In genomic region chr9:70549926-70550325, GRCh38 we compare ENCODE assay signal across 27 cellular contexts.
"Had no signal": no experiment of that assay in that cellular context is flagged by ENCODE, and none has a peak within 500 bp of the region (broad histone marks: within the 10 kb centered on the region; RNA-seq: fewer than 3 reads in every experiment).

No MANE protein-coding gene starts in this region.

- H2AFZ ChIP-seq: neural progenitor cell, parathyroid adenoma had no signal

- H3K27me3 Mint-ChIP-seq: naive thymus-derived CD8-positive, alpha-beta T cell; progenitor cell of endocrine pancreas; stimulated activated naive CD8-positive, alpha-beta T cell treated with anti-CD3 and anti-CD28 coated beads, Interleukin-15, Interleukin-2, amounts not matched to agents 100 ng/mL and 50 ng/mL, for 24 hours had no signal

- DNase-seq: naive thymus-derived CD8-positive, alpha-beta T cell; occipital lobe; ovary; posterior cingulate gyrus; psoas muscle; right cardiac atrium; right lobe of liver; sigmoid colon; small intestine; stimulated activated CD4-positive, alpha-beta T cell treated with anti-CD3 and anti-CD28 coated beads, Interleukin-15, amount 100 ng/mL, for 24 hours; stimulated activated CD4-positive, alpha-beta T cell treated with anti-CD3 and anti-CD28 coated beads, Interleukin-2, amount 100 ng/mL, for 24 hours; stimulated activated CD4-positive, alpha-beta T cell treated with anti-CD3 and anti-CD28 coated beads, Interleukin-2, amount 100 ng/mL, for 48 hours; stimulated activated CD4-positive, alpha-beta T cell treated with anti-CD3 and anti-CD28 coated beads, Interleukin-4, amount 100 ng/mL, for 24 hours; stimulated activated naive B cell treated with anti-CD40 and anti-IgM and Interleukin-4, amounts not matched to agents 10 μg/mL and 1 μg/mL and 100 μg/mL, for 72 hours; stimulated activated naive CD4-positive, alpha-beta T cell treated with Interleukin-2 at 50 U/mL for 16 hours; stomach; thyroid gland; upper lobe of right lung; uterus had no signal

- H3K27me3 ChIP-seq: neural progenitor cell, ovary, right lobe of liver, sigmoid colon, stomach, thyroid gland, tibial nerve, upper lobe of right lung, uterus had no signal

- H3K4me2 ChIP-seq: neural progenitor cell had no signal

- H3K27ac Mint-ChIP-seq: nephron; progenitor cell of endocrine pancreas; stimulated activated effector memory CD8-positive, alpha-beta T cell treated with anti-CD3 and anti-CD28 coated beads, Interleukin-12 subunit alpha, Interleukin-12 subunit beta, amount 100 ng/mL, for 72 hours; stimulated activated naive B cell treated with anti-CD40 and anti-IgM and Interleukin-4, amounts not matched to agents 10 μg/mL and 1 μg/mL and 100 μg/mL, for 72 hours; stimulated activated naive CD8-positive, alpha-beta T cell treated with anti-CD3 and anti-CD28 coated beads, Interleukin-15, Interleukin-2, amounts not matched to agents 100 ng/mL and 50 ng/mL, for 24 hours had no signal

- H3K79me2 ChIP-seq: parathyroid adenoma had no signal

- H3K4me3 ChIP-seq: neural progenitor cell, ovary, psoas muscle, right lobe of liver, sigmoid colon, stomach, thoracic aorta, thyroid gland, tibial nerve, upper lobe of right lung, uterus had no signal

- ATAC-seq: naive thymus-derived CD8-positive, alpha-beta T cell; psoas muscle; right cardiac atrium; right lobe of liver; stimulated activated effector memory CD8-positive, alpha-beta T cell treated with anti-CD3 and anti-CD28 coated beads, Interleukin-12 subunit alpha, Interleukin-12 subunit beta, amount 100 ng/mL, for 72 hours; stimulated activated naive B cell treated with anti-CD40 and anti-IgM and Interleukin-4, amounts not matched to agents 10 μg/mL and 1 μg/mL and 100 μg/mL, for 72 hours; upper lobe of right lung had no signal

- H3K9me3 Mint-ChIP-seq: naive thymus-derived CD8-positive, alpha-beta T cell; nephron; neural progenitor cell; stimulated activated effector memory CD8-positive, alpha-beta T cell treated with anti-CD3 and anti-CD28 coated beads, Interleukin-12 subunit alpha, Interleukin-12 subunit beta, amount 100 ng/mL, for 72 hours; stimulated activated naive B cell treated with anti-CD40 and anti-IgM and Interleukin-4, amounts not matched to agents 10 μg/mL and 1 μg/mL and 100 μg/mL, for 72 hours; stimulated activated naive CD8-positive, alpha-beta T cell treated with anti-CD3 and anti-CD28 coated beads, Interleukin-15, Interleukin-2, amounts not matched to agents 100 ng/mL and 50 ng/mL, for 24 hours had no signal

- H3K27ac ChIP-seq: neural progenitor cell, ovary, parathyroid adenoma, psoas muscle, right lobe of liver, sigmoid colon, stomach, thoracic aorta, upper lobe of right lung, uterus had no signal

- H3K36me3 ChIP-seq: neural progenitor cell, ovary, right lobe of liver, sigmoid colon, stomach, thoracic aorta, thyroid gland, tibial nerve, upper lobe of right lung, uterus had no signal

- H3K9me3 ChIP-seq: ovary, psoas muscle, right lobe of liver, stomach, thoracic aorta, thyroid gland, tibial nerve, upper lobe of right lung, uterus had no signal

- H3K4me3 Mint-ChIP-seq: naive thymus-derived CD8-positive, alpha-beta T cell; nephron; neural progenitor cell; stimulated activated effector memory CD8-positive, alpha-beta T cell treated with anti-CD3 and anti-CD28 coated beads, Interleukin-12 subunit alpha, Interleukin-12 subunit beta, amount 100 ng/mL, for 72 hours; stimulated activated naive B cell treated with anti-CD40 and anti-IgM and Interleukin-4, amounts not matched to agents 10 μg/mL and 1 μg/mL and 100 μg/mL, for 72 hours; stimulated activated naive CD8-positive, alpha-beta T cell treated with anti-CD3 and anti-CD28 coated beads, Interleukin-15, Interleukin-2, amounts not matched to agents 100 ng/mL and 50 ng/mL, for 24 hours had no signal

- H3K9ac ChIP-seq: neural progenitor cell, parathyroid adenoma had no signal

- H3K4me1 ChIP-seq: parathyroid adenoma, psoas muscle, right lobe of liver, uterus had no signal

- H3K36me3 Mint-ChIP-seq: naive thymus-derived CD8-positive, alpha-beta T cell; stimulated activated effector memory CD8-positive, alpha-beta T cell treated with anti-CD3 and anti-CD28 coated beads, Interleukin-12 subunit alpha, Interleukin-12 subunit beta, amount 100 ng/mL, for 72 hours; stimulated activated naive B cell treated with anti-CD40 and anti-IgM and Interleukin-4, amounts not matched to agents 10 μg/mL and 1 μg/mL and 100 μg/mL, for 72 hours had no signal
